Comparison of ENCODE assay signal across 8 cellular contexts in genomic region chr2:205660521-205661124, GRCh38. TPM values are rescaled to one million over a fixed set of nuclear protein-coding genes. Genes with fewer than 3 reads are reported as not detected.
DNase-seq lines count a peak whose midpoint lies in the region; ATAC-seq and TF ChIP-seq lines count a peak whose summit lies in the region.

No MANE protein-coding gene starts in this region.

- no peaks in the 10 kb centered on the region for H3F3A ChIP-seq in PC-3 (ENCODE audit: low read length, unreplicated experiment)
- H3F3A ChIP-seq in smooth muscle cell (ENCODE audit: low read depth), result peaks cover 6% of the 10 kb centered on the region

- CTCF ChIA-PET in PC-3 (lab: Charles Lee), result no interaction called here

- no peak overlapping the region for H3K18ac ChIP-seq in neuronal stem cell (ENCODE audit: low read length)

- H3K79me2 ChIP-seq in PC-3 (ENCODE audit: low read length) (no peaks in the 10 kb centered on the region), smooth muscle cell (ENCODE audit: low read depth) (no peaks in the 10 kb centered on the region)

- H3K4me2 ChIP-seq in BLaER1 (peak overlapping the region; percentile 84), PC-3 (ENCODE audit: low read length) (no peak overlapping the region), smooth muscle cell (peak overlapping the region; percentile 70), neuronal stem cell (ENCODE audit: insufficient read depth, low read length, poor library complexity, severe bottlenecking) (no peak overlapping the region)

- no peak overlapping the region for H2BK5ac ChIP-seq in neuronal stem cell (ENCODE audit: low read length)

- H2BK15ac ChIP-seq in neuronal stem cell (ENCODE audit: low read length), result no peak overlapping the region

- H2AFZ ChIP-seq in PC-3 (ENCODE audit: low read length) (no peak overlapping the region), smooth muscle cell (ENCODE audit: low read depth) (no peak overlapping the region), neuronal stem cell (ENCODE audit: low read length) (no peak overlapping the region)

- no peak overlapping the region for H2BK12ac ChIP-seq in neuronal stem cell (ENCODE audit: low read length)

- WGBS in smooth muscle cell (ENCODE audit: low lambda C conversion rate), result 15% methylated on average over 8 of the region's 8 CpGs
- WGBS in neuronal stem cell (ENCODE audit: extremely low coverage in 2 of 2, insufficient read length in 2 of 2, insufficient replicate concordance in 1 of 2), 2 donors, result no CpG with 5 or more reads among the region's 8 CpGs

- peak; percentile 74 for ATAC-seq in GM21528 (IDR thresholded peaks at IDR 0.05; ENCODE audit: low FRiP score, unreplicated experiment)
- ATAC-seq in PC-3, result peak; percentile 84

- no peaks in the 10 kb centered on the region for H3K9me2 ChIP-seq in PC-3 (replicated peaks; ENCODE audit: low read length)

- peak overlapping the region; percentile 53; the same call in 1 of the 2 replicates for H3K9ac ChIP-seq in BLaER1
- H3K9ac ChIP-seq in PC-3 (ENCODE audit: low read length), result no peak overlapping the region
- peak overlapping the region; percentile 63 for H3K9ac ChIP-seq in smooth muscle cell (ENCODE audit: low read depth)
- no peak overlapping the region for H3K9ac ChIP-seq in neuronal stem cell (ENCODE audit: low read depth, low read length, poor library complexity)

- no peaks in the 10 kb centered on the region for H3K27me3 ChIP-seq in BLaER1
- H3K27me3 ChIP-seq in PC-3 (ENCODE audit: low read length), result no peaks in the 10 kb centered on the region
- H3K27me3 ChIP-seq in smooth muscle cell (ENCODE audit: low read depth), result no peaks in the 10 kb centered on the region
- H3K27me3 ChIP-seq in neuronal stem cell (ENCODE audit: control insufficient read depth in 3 of 3, insufficient read depth in 3 of 3, low read depth in 1 of 3, low read length in 3 of 3), result peaks cover 0 to 58% (median 0%) of the 10 kb centered on the region in 3 experiments

- no peak overlapping the region for H4K91ac ChIP-seq in neuronal stem cell (ENCODE audit: low read depth, low read length, poor library complexity)

- peaks cover 50% of the 10 kb centered on the region for H3K4me1 ChIP-seq in BLaER1
- peaks cover 7% of the 10 kb centered on the region for H3K4me1 ChIP-seq in PC-3 (ENCODE audit: insufficient read depth, low read length)
- no peaks in the 10 kb centered on the region for H3K4me1 ChIP-seq in smooth muscle cell (ENCODE audit: low read depth)
- peaks cover 7 to 8% of the 10 kb centered on the region in 2 donors for H3K4me1 ChIP-seq in neuronal stem cell (ENCODE audit: control insufficient read depth in 2 of 2, insufficient read depth in 1 of 2, low read depth in 1 of 2, low read length in 2 of 2)

- no peak overlapping the region for H2AK5ac ChIP-seq in neuronal stem cell (ENCODE audit: low read depth, low read length)

- TF ChIP-seq CTCF in PC-3 (conservative IDR thresholded peaks at IDR 0.05; ENCODE audit: low read depth, low read length) (no peak), cardiac fibroblast (IDR thresholded peaks at IDR 0.05; ENCODE audit: low read depth, low read length) (no peak), smooth muscle cell (IDR thresholded peaks at IDR 0.05; ENCODE audit: borderline replicate concordance, insufficient read depth, poor library complexity, severe bottlenecking) (no peak)

- no peak overlapping the region for H2BK120ac ChIP-seq in neuronal stem cell (ENCODE audit: low read depth, low read length)

- H3K36me3 ChIP-seq in BLaER1 (no peaks in the 10 kb centered on the region), PC-3 (ENCODE audit: low read depth, low read length) (no peaks in the 10 kb centered on the region), smooth muscle cell (ENCODE audit: low read depth) (no peaks in the 10 kb centered on the region), neuronal stem cell (replicated peaks in 1 of 2; ENCODE audit: control insufficient read depth in 2 of 2, insufficient read depth in 2 of 2, low read length in 2 of 2) (no peaks in the 10 kb centered on the region)

- H4K8ac ChIP-seq in neuronal stem cell (ENCODE audit: low read depth, low read length), result no peak overlapping the region

- H3K4me3 ChIP-seq in BLaER1, result peak overlapping the region; percentile 40; the same call in 1 of the 2 replicates
- no peak overlapping the region for H3K4me3 ChIP-seq in PC-3 (ENCODE audit: low read length)
- no peak overlapping the region for H3K4me3 ChIP-seq in cardiac fibroblast (replicated peaks in 1 of 2; ENCODE audit: low read depth in 2 of 2, low read length in 2 of 2)
- H3K4me3 ChIP-seq in smooth muscle cell, result no peak overlapping the region
- H3K4me3 ChIP-seq in neuronal stem cell (ENCODE audit: low read length in 2 of 2), result no peak overlapping the region

- no peaks in the 10 kb centered on the region for H3K9me3 ChIP-seq in BLaER1
- no peaks in the 10 kb centered on the region for H3K9me3 ChIP-seq in PC-3 (ENCODE audit: low read length)
- no peaks in the 10 kb centered on the region for H3K9me3 ChIP-seq in smooth muscle cell (replicated peaks; ENCODE audit: low read depth)
- H3K9me3 ChIP-seq in neuronal stem cell (replicated peaks in 1 of 2; ENCODE audit: control insufficient read depth in 2 of 2, insufficient read depth in 1 of 2, low read depth in 1 of 2, low read length in 2 of 2), result peaks cover 0 to 16% of the 10 kb centered on the region in 2 donors

- BruUV-seq in PC-3 (replicated peaks; lab: Mats Ljungman, UMichigan), result no TSS peak

- H3K79me1 ChIP-seq in neuronal stem cell (ENCODE audit: low read depth, low read length), result no peaks in the 10 kb centered on the region

- H4K20me1 ChIP-seq in BLaER1 (no peaks in the 10 kb centered on the region), PC-3 (ENCODE audit: low read length) (no peaks in the 10 kb centered on the region), smooth muscle cell (ENCODE audit: low read depth) (no peaks in the 10 kb centered on the region)

- peak; percentile 73 for DNase-seq in PC-3
- peak; percentile 81 to 94 for DNase-seq in cardiac fibroblast (ENCODE audit: low read depth in 2 of 2)
- DNase-seq in smooth muscle cell (lab: John Stamatoyannopoulos, UW; ENCODE audit: unreplicated experiment), result peak; percentile 8
- DNase-seq in iPS-NIHi7 (ENCODE audit: extremely low spot score), result no peak
- DNase-seq in neuronal stem cell (ENCODE audit: low spot score), result no peak
- no peak for DNase-seq in posterior vena cava (ENCODE audit: low spot score)

- H3K27ac ChIP-seq in BLaER1 (peak overlapping the region; percentile 63), PC-3 (ENCODE audit: low read length) (no peak overlapping the region), smooth muscle cell (ENCODE audit: low read depth) (peak overlapping the region; percentile 84), neuronal stem cell (replicated peaks; ENCODE audit: low read length) (no peak overlapping the region)

- H3K4ac ChIP-seq in neuronal stem cell (ENCODE audit: low read length), result no peak overlapping the region

- POLR2A ChIA-PET in PC-3 (lab: Charles Lee; ENCODE audit: unreplicated experiment), result interaction anchor here (0.6 kb wide), 1 partner anchor 248 kb away, joined by 3 read pairs; no protein-coding TSS in a partner anchor

- no peak overlapping the region for H3K14ac ChIP-seq in neuronal stem cell (ENCODE audit: low read length)

- intact Hi-C loops in PC-3 (cut with micrococcal nuclease) (no loop called here), posterior vena cava (cut with DNase I) (no loop called here)

- no peak overlapping the region for H3K23ac ChIP-seq in neuronal stem cell (ENCODE audit: low read depth, low read length, poor library complexity)

RNA-seq across cellular contexts. Expression of gene NRP2, which starts 21.7 kb away (rescaled TPM):
- total RNA-seq in PC-3 (2014; rRNA removed) (18.3 and 19.9 TPM in 2 replicates), smooth muscle cell (70.4 and 96.1 TPM in 2 replicates), posterior vena cava (10 to 100 TPM; 80.8 to 93.5 TPM)
- 53.2 and 58.4 TPM in 2 replicates for polyA plus RNA-seq in smooth muscle cell
- polyA plus RNA-seq in neuronal stem cell (2013, experiment 1 of 2), result 7.6 TPM
- 7.4 TPM for polyA plus RNA-seq in neuronal stem cell (2013, experiment 2 of 2)

Comparison
In these comparisons a context has a peak if more than half of its experiments do, and no peak if none do; other contexts are left out.
1. H3K27ac ChIP-seq: peak in BLaER1 (single experiment) and smooth muscle cell (single experiment); none in PC-3 (single experiment) and neuronal stem cell (single experiment).
2. H3K4me2 ChIP-seq: peak in BLaER1 (single experiment) and smooth muscle cell (single experiment); none in PC-3 (single experiment) and neuronal stem cell (single experiment).
3. H3K9ac ChIP-seq: peak in BLaER1 (single experiment) and smooth muscle cell (single experiment); none in PC-3 (single experiment) and neuronal stem cell (single experiment).
4. DNase-seq: peak in PC-3 (single experiment), cardiac fibroblast (2 of 2) and smooth muscle cell (single experiment); none in iPS-NIHi7 (single experiment), neuronal stem cell (single experiment) and posterior vena cava (single experiment).